In the genomic region with DNA sequence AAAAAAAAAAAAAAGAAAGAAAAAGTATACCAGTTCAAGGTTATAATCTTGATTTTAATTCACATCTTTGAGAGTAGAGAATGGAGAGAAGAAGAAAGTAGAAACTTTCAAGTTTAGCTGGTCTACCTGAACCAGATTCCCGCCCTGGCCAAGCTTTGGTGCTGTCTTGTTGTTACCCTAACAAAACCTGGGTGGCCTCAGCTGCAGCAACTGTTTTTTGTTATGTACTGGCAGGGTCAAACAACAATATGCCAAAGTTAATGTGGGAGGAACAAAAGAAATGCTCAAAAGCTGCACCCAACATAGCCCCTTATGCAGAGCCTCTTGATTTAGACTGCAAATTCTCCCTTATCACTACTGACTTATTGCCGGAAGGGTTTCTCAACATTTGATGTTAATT, we compare ENCODE assay signal across 1 cellular context.
TF ChIP-seq lines count a peak whose summit lies in the region.

No MANE protein-coding gene starts in this region.

TF ChIP-seq in H1, 55 proteins besides CTCF, POLR2A, EP300 and RAD21:
- TF ChIP-seq GABPA (IDR thresholded peaks at IDR 0.05; ENCODE audit: borderline replicate concordance, insufficient read depth, low read length): no peak
